ENCODE assay signal across 9 cellular contexts in genomic region chr2:85017436-85018048, GRCh38. TPM values are rescaled to one million over a fixed set of nuclear protein-coding genes. Genes with fewer than 3 reads are reported as not detected.
A peak's percentile ranks its signal among the peaks of the same experiment; 100 is the strongest.
DNase-seq lines count a peak whose midpoint lies in the region; ATAC-seq and TF ChIP-seq lines count a peak whose summit lies in the region.
"Had no signal": no experiment of that assay in that cellular context is flagged by ENCODE, and none has a peak within 500 bp of the region (broad histone marks: within the 10 kb centered on the region; RNA-seq: fewer than 3 reads in every experiment).

No MANE protein-coding gene starts in this region.

- WGBS in endodermal cell (ENCODE audit: insufficient coverage in 1 of 2, insufficient read length in 1 of 2), 2 experiments: 49% methylated on average over 3 of the region's 5 CpGs; no CpG with 5 or more reads in 1 of the 2 experiments
- 22 to 31% (median 28%) methylated on average over 5 of the region's 5 CpGs for WGBS in psoas muscle, 3 donors
- 31 to 32% methylated on average over 5 of the region's 5 CpGs for WGBS in thyroid gland, 2 donors

- H3K4me3 ChIP-seq in OCI-LY1 (ENCODE audit: low read depth, low read length, poor library complexity, severe bottlenecking) (no peak overlapping the region), endodermal cell (ENCODE audit: low read length) (no peak overlapping the region), psoas muscle (no peak overlapping the region), thyroid gland (replicated peaks in 1 of 3) (no peak overlapping the region)

- no peak overlapping the region for H3K4me2 ChIP-seq in OCI-LY1 (ENCODE audit: low read length)

- no peak overlapping the region for H2AFZ ChIP-seq in OCI-LY1 (ENCODE audit: low read length)

- POLR2A ChIA-PET in activated CD4-positive, alpha-beta memory T cell treated with anti-CD3 and anti-CD28 coated beads for 36 hours (lab: Charles Lee): interaction anchor here (0.6 to 1.2 kb wide), 9 partner anchors 9 to 128 kb away, joined by 3 to 5 read pairs (median 3); no protein-coding TSS in a partner anchor
- POLR2A ChIA-PET in activated CD4-positive, alpha-beta memory T cell treated with anti-CD3 and anti-CD28 coated beads, Interleukin-2, amount 10 ng/mL, durations not matched to agents 7 days and 5 days (lab: Charles Lee): interaction anchor here (0.6 to 1.2 kb wide), 3 partner anchors 37 to 78 kb away, joined by 3 to 4 read pairs (median 4); no protein-coding TSS in a partner anchor

- peaks cover 5% of the 10 kb centered on the region for H3K36me3 ChIP-seq in OCI-LY1 (ENCODE audit: insufficient read depth, low read length)
- H3K36me3 ChIP-seq in endodermal cell (ENCODE audit: control insufficient read depth, insufficient read depth, low read length): peaks cover 5% of the 10 kb centered on the region
- H3K36me3 ChIP-seq in psoas muscle (ENCODE audit: insufficient read depth in 1 of 2, low read depth in 1 of 2): no peaks in the 10 kb centered on the region
- H3K36me3 ChIP-seq in thyroid gland: no peaks in the 10 kb centered on the region

- no peaks in the 10 kb centered on the region for H3K9me2 ChIP-seq in OCI-LY1 (ENCODE audit: low read depth, low read length)

- no peaks in the 10 kb centered on the region for H3K27me3 Mint-ChIP-seq in activated CD4-positive, alpha-beta memory T cell treated with anti-CD3 and anti-CD28 coated beads for 36 hours
- H3K27me3 Mint-ChIP-seq in activated CD4-positive, alpha-beta memory T cell treated with anti-CD3 and anti-CD28 coated beads, Interleukin-2, amount 10 ng/mL, durations not matched to agents 7 days and 5 days: no peaks in the 10 kb centered on the region
- H3K27me3 Mint-ChIP-seq in endodermal cell (ENCODE audit: insufficient read depth): no peaks in the 10 kb centered on the region

- no peaks in the 10 kb centered on the region for H3K27me3 ChIP-seq in OCI-LY1 (ENCODE audit: insufficient read depth, low read length)
- no peaks in the 10 kb centered on the region for H3K27me3 ChIP-seq in endodermal cell (ENCODE audit: control insufficient read depth, insufficient read depth, low read length, poor library complexity, severe bottlenecking)
- no peaks in the 10 kb centered on the region for H3K27me3 ChIP-seq in psoas muscle (ENCODE audit: insufficient read depth in 3 of 3, low read length in 2 of 3)
- no peaks in the 10 kb centered on the region for H3K27me3 ChIP-seq in thyroid gland

- peak; percentile 40 for TF ChIP-seq CTCF in OCI-LY1 (IDR thresholded peaks at IDR 0.05; ENCODE audit: low read length)
- TF ChIP-seq CTCF in endodermal cell (conservative IDR thresholded peaks at IDR 0.05): peak; percentile 75
- peak; percentile 32 for TF ChIP-seq CTCF in psoas muscle (IDR thresholded peaks at IDR 0.05)
- TF ChIP-seq CTCF in thyroid gland (IDR thresholded peaks at IDR 0.05): peak in 2 of 6 experiments; percentile 11 to 47

- no peak for DNase-seq in activated CD4-positive, alpha-beta memory T cell treated with anti-CD3 and anti-CD28 coated beads for 36 hours
- no peak for DNase-seq in activated CD4-positive, alpha-beta memory T cell treated with anti-CD3 and anti-CD28 coated beads, Interleukin-2, amount 10 ng/mL, durations not matched to agents 7 days and 5 days
- DNase-seq in endodermal cell (no peak), psoas muscle (no peak), NCI-H146 (lab: John Stamatoyannopoulos, UW) (no peak), thyroid gland (no peak)
- DNase-seq in stimulated activated CD4-positive, alpha-beta T cell treated with anti-CD3 and anti-CD28 coated beads, Interleukin-4, amount 100 ng/mL, for 24 hours: no peak
- DNase-seq: activated CD8-positive, alpha-beta memory T cell treated with anti-CD3 and anti-CD28 coated beads, Interleukin-2, amount 50 U/mL, for 4 hours had no signal

- peak overlapping the region; percentile 66 for H3K27ac Mint-ChIP-seq in activated CD4-positive, alpha-beta memory T cell treated with anti-CD3 and anti-CD28 coated beads for 36 hours
- H3K27ac Mint-ChIP-seq in activated CD4-positive, alpha-beta memory T cell treated with anti-CD3 and anti-CD28 coated beads, Interleukin-2, amount 10 ng/mL, durations not matched to agents 7 days and 5 days: no peak overlapping the region
- peak overlapping the region; percentile 17 for H3K27ac Mint-ChIP-seq in endodermal cell

- no peak overlapping the region for H3K4me3 Mint-ChIP-seq in activated CD4-positive, alpha-beta memory T cell treated with anti-CD3 and anti-CD28 coated beads for 36 hours
- no peak overlapping the region for H3K4me3 Mint-ChIP-seq in activated CD4-positive, alpha-beta memory T cell treated with anti-CD3 and anti-CD28 coated beads, Interleukin-2, amount 10 ng/mL, durations not matched to agents 7 days and 5 days
- H3K4me3 Mint-ChIP-seq in endodermal cell: no peak overlapping the region

- CTCF ChIA-PET in activated CD4-positive, alpha-beta memory T cell treated with anti-CD3 and anti-CD28 coated beads for 36 hours (lab: Charles Lee): interaction anchor here (0.7 to 1.9 kb wide), 28 partner anchors 8 to 501 kb away, joined by 3 to 13 read pairs (median 4); partner anchors contain the start of genes DNAH6 and TGOLN2
- CTCF ChIA-PET in activated CD4-positive, alpha-beta memory T cell treated with anti-CD3 and anti-CD28 coated beads, Interleukin-2, amount 10 ng/mL, durations not matched to agents 7 days and 5 days (lab: Charles Lee): interaction anchor here (0.6 to 1.7 kb wide), 16 partner anchors 13 to 533 kb away, joined by 3 to 9 read pairs (median 4); no protein-coding TSS in a partner anchor

- H3F3A ChIP-seq in OCI-LY1 (ENCODE audit: insufficient read depth, low read length): no peaks in the 10 kb centered on the region

- H3K9ac ChIP-seq in OCI-LY1 (ENCODE audit: low read length) (no peak overlapping the region), endodermal cell (ENCODE audit: extremely low read depth, low read length, poor library complexity, severe bottlenecking) (no peak overlapping the region)

- H3K9me3 ChIP-seq in OCI-LY1 (ENCODE audit: low read length) (no peaks in the 10 kb centered on the region), endodermal cell (ENCODE audit: control insufficient read depth, low read length) (no peaks in the 10 kb centered on the region), psoas muscle (no peaks in the 10 kb centered on the region), thyroid gland (no peaks in the 10 kb centered on the region)

- ATAC-seq in psoas muscle: no peak

- TF ChIP-seq POLR2A in thyroid gland (IDR thresholded peaks at IDR 0.05): no peak

- peaks cover 84% of the 10 kb centered on the region for H3K79me2 ChIP-seq in OCI-LY1 (ENCODE audit: insufficient read depth, low read length)

- H3K4me1 Mint-ChIP-seq in activated CD4-positive, alpha-beta memory T cell treated with anti-CD3 and anti-CD28 coated beads for 36 hours (ENCODE audit: low read depth): peaks cover 70% of the 10 kb centered on the region
- peaks cover 44% of the 10 kb centered on the region for H3K4me1 Mint-ChIP-seq in activated CD4-positive, alpha-beta memory T cell treated with anti-CD3 and anti-CD28 coated beads, Interleukin-2, amount 10 ng/mL, durations not matched to agents 7 days and 5 days
- H3K4me1 Mint-ChIP-seq in endodermal cell: peaks cover 15% of the 10 kb centered on the region

- H3K4me1 ChIP-seq in OCI-LY1 (ENCODE audit: insufficient read depth, low read length, severe bottlenecking) (peaks cover 43% of the 10 kb centered on the region), endodermal cell (ENCODE audit: control insufficient read depth, insufficient read depth, low read length) (no peaks in the 10 kb centered on the region), psoas muscle (peaks cover 52% of the 10 kb centered on the region), thyroid gland (peaks cover 19 to 42% of the 10 kb centered on the region in 2 donors)

- 0 out of 2 replicates have a peak, but pooled peaks cover 2% of the 10 kb centered on the region for H4K20me1 ChIP-seq in OCI-LY1 (ENCODE audit: insufficient read depth, low read length)

- H3K9me3 Mint-ChIP-seq in activated CD4-positive, alpha-beta memory T cell treated with anti-CD3 and anti-CD28 coated beads for 36 hours: no peaks in the 10 kb centered on the region
- no peaks in the 10 kb centered on the region for H3K9me3 Mint-ChIP-seq in activated CD4-positive, alpha-beta memory T cell treated with anti-CD3 and anti-CD28 coated beads, Interleukin-2, amount 10 ng/mL, durations not matched to agents 7 days and 5 days
- no peaks in the 10 kb centered on the region for H3K9me3 Mint-ChIP-seq in endodermal cell

- no peak overlapping the region for H3K27ac ChIP-seq in OCI-LY1 (ENCODE audit: low read depth, low read length, poor library complexity, severe bottlenecking)
- no peak overlapping the region for H3K27ac ChIP-seq in endodermal cell (ENCODE audit: low read depth, low read length)
- H3K27ac ChIP-seq in psoas muscle: no peak overlapping the region
- no peak overlapping the region for H3K27ac ChIP-seq in thyroid gland

- H3K36me3 Mint-ChIP-seq in activated CD4-positive, alpha-beta memory T cell treated with anti-CD3 and anti-CD28 coated beads for 36 hours: peaks cover 5% of the 10 kb centered on the region
- H3K36me3 Mint-ChIP-seq in activated CD4-positive, alpha-beta memory T cell treated with anti-CD3 and anti-CD28 coated beads, Interleukin-2, amount 10 ng/mL, durations not matched to agents 7 days and 5 days (ENCODE audit: low read depth): peaks cover 15% of the 10 kb centered on the region
- peaks cover 14% of the 10 kb centered on the region for H3K36me3 Mint-ChIP-seq in endodermal cell (ENCODE audit: low read depth)

- intact Hi-C loops in activated CD4-positive, alpha-beta memory T cell treated with anti-CD3 and anti-CD28 coated beads for 36 hours (cut with micrococcal nuclease): no loop called here
- intact Hi-C loops in psoas muscle (cut with DNase I) (no loop called here), thyroid gland (cut with DNase I) (no loop called here)

RNA-seq across cellular contexts. Expression of gene KCMF1, which starts 46.6 kb away (rescaled TPM):
- total RNA-seq in activated CD4-positive, alpha-beta memory T cell treated with anti-CD3 and anti-CD28 coated beads for 36 hours: 10 to 100 TPM; 90.5 to 94.1 TPM
- total RNA-seq in activated CD4-positive, alpha-beta memory T cell treated with anti-CD3 and anti-CD28 coated beads, Interleukin-2, amount 10 ng/mL, durations not matched to agents 7 days and 5 days: 10 to 100 TPM; 87.0 to 92.9 TPM
- total RNA-seq in endodermal cell: 10 to 100 TPM; 71.8 to 86.8 TPM
- polyA plus RNA-seq in endodermal cell (2013, experiment 1 of 2): 77.4 TPM
- 68.3 TPM for polyA plus RNA-seq in endodermal cell (2013, experiment 2 of 2)
- total RNA-seq in psoas muscle: 100 to 1,000 TPM in 3 of 4 donors, 10 to 100 TPM in 1; 89.0 to 197 (median 153) TPM
- polyA plus RNA-seq in psoas muscle: 100 to 1,000 TPM in 1 of 3 donors, 10 to 100 TPM in 2; 74.6 to 374 (median 97.3) TPM
- 10 to 100 TPM; 39.6 to 44.5 (median 41.3) TPM for total RNA-seq in thyroid gland
